10 cellular contexts compared by ENCODE assay signal in genomic region chr22:37187552-37187890, GRCh38. TPM values are rescaled to one million over a fixed set of nuclear protein-coding genes. Genes with fewer than 3 reads are reported as not detected.
DNase-seq lines count a peak whose midpoint lies in the region; ATAC-seq and TF ChIP-seq lines count a peak whose summit lies in the region.
"Had no signal": no experiment of that assay in that cellular context is flagged by ENCODE, and none has a peak within 500 bp of the region (broad histone marks: within the 10 kb centered on the region; RNA-seq: fewer than 3 reads in every experiment).

No MANE protein-coding gene starts in this region.

- no peaks in the 10 kb centered on the region for H3K27me3 ChIP-seq in HUES48 (ENCODE audit: control insufficient read depth, insufficient read depth, low read length)
- no peaks in the 10 kb centered on the region for H3K27me3 ChIP-seq in kidney epithelial cell (ENCODE audit: control insufficient read depth, insufficient read depth, low read length)

- no peak for TF ChIP-seq CTCF in cardiac fibroblast (IDR thresholded peaks at IDR 0.05; ENCODE audit: low read depth, low read length)
- no peak for TF ChIP-seq CTCF in kidney epithelial cell (IDR thresholded peaks at IDR 0.05; ENCODE audit: insufficient read depth, low read length, poor library complexity, severe bottlenecking)

- H3K9me3 ChIP-seq in HUES48 (ENCODE audit: control insufficient read depth, insufficient read depth, low read length) = 0 out of 2 replicates have a peak, but pooled peaks cover 5% of the 10 kb centered on the region

- H3K4me3 ChIP-seq in HUES48 (ENCODE audit: low read depth, low read length) (peak overlapping the region; percentile 51; the same call in 1 of the 2 replicates), cardiac fibroblast (replicated peaks in 1 of 2; ENCODE audit: low read depth in 2 of 2, low read length in 2 of 2) (peak overlapping the region; percentile 56 to 65), kidney epithelial cell (ENCODE audit: low read depth, low read length) (peak overlapping the region; percentile 37)

- peaks cover 29% of the 10 kb centered on the region for H3K4me1 ChIP-seq in HUES48 (ENCODE audit: control insufficient read depth, insufficient read depth, low read length)

- ATAC-seq in HG03025 (IDR thresholded peaks at IDR 0.05; ENCODE audit: low FRiP score, unreplicated experiment) (no peak), HG03378 (IDR thresholded peaks at IDR 0.05; ENCODE audit: unreplicated experiment) (no peak), GM21619 (IDR thresholded peaks at IDR 0.05; ENCODE audit: unreplicated experiment) (no peak), GM21723 (IDR thresholded peaks at IDR 0.05; ENCODE audit: unreplicated experiment) (no peak)

- H3K9ac ChIP-seq in HUES48 (ENCODE audit: low read depth, low read length) = no peak overlapping the region; the same call in 1 of the 2 replicates

- peak overlapping the region; percentile 89 for H3K27ac ChIP-seq in HUES48 (ENCODE audit: low read depth, low read length)

- H3K36me3 ChIP-seq in HUES48 (ENCODE audit: control insufficient read depth, insufficient read depth, low read length) (0 out of 2 replicates have a peak, but pooled peaks cover 9% of the 10 kb centered on the region), kidney epithelial cell (ENCODE audit: control insufficient read depth, insufficient read depth, low read length) (no peaks in the 10 kb centered on the region)

- DNase-seq in cardiac fibroblast (ENCODE audit: low read depth in 2 of 2) = peak; percentile 52 to 55
- DNase-seq in kidney epithelial cell (ENCODE audit: low read depth) = no peak
- DNase-seq in stromal cell of bone marrow (ENCODE audit: low read depth) = peak; percentile 25
- DNase-seq: occipital lobe, T1000 had no signal

RNA-seq across cellular contexts. Expression of gene C1QTNF6, which starts 0.5 kb away (rescaled TPM):
- total RNA-seq in kidney epithelial cell = 5.1 and 5.5 TPM in 2 replicates

RNA-seq across cellular contexts. Expression of gene SSTR3, which starts 24.8 kb away (rescaled TPM):
- not detected in 2 replicates for total RNA-seq in kidney epithelial cell
- total RNA-seq: occipital lobe had no signal

RNA-seq across cellular contexts. Expression of gene IL2RB, which starts 37.8 kb away (rescaled TPM):
- total RNA-seq in kidney epithelial cell = 0.08 and 1.7 TPM in 2 replicates
- total RNA-seq: occipital lobe had no signal

RNA-seq across cellular contexts. Expression of gene RAC2, which starts 56.5 kb away (rescaled TPM):
- 24.0 and 26.6 TPM in 2 replicates for total RNA-seq in kidney epithelial cell
- total RNA-seq: occipital lobe had no signal
